In genomic region chr20:11053310-11053709, GRCh38 we compare ENCODE assay signal across 37 cellular contexts.
"Had no signal": no experiment of that assay in that cellular context is flagged by ENCODE, and none has a peak within 500 bp of the region (broad histone marks: within the 10 kb centered on the region; RNA-seq: fewer than 3 reads in every experiment).

No MANE protein-coding gene starts in this region.

- H3K9me3 ChIP-seq: ascending aorta had no signal

- H3K36me3 ChIP-seq: ascending aorta, cardiac muscle cell had no signal

- H3K4me3 Mint-ChIP-seq: activated B cell treated with CpG ODN at 0.5 μM for 24 hours; activated CD4-positive, alpha-beta memory T cell treated with anti-CD3 and anti-CD28 coated beads for 36 hours; activated CD4-positive, alpha-beta T cell treated with anti-CD3 and anti-CD28 coated beads, Interleukin-2, amount 10 ng/mL, durations not matched to agents 24 days and 14 days; activated CD8-positive, alpha-beta memory T cell treated with anti-CD3 and anti-CD28 coated beads, Interleukin-2, amount 10 ng/mL, durations not matched to agents 7 days and 5 days; activated CD8-positive, alpha-beta T cell treated with anti-CD3 and anti-CD28 coated beads for 36 hours; activated naive CD4-positive, alpha-beta T cell treated with anti-CD3 and anti-CD28 coated beads, Interleukin-2, amount 10 ng/mL, durations not matched to agents 7 days and 5 days; activated naive CD4-positive, alpha-beta T cell treated with anti-CD3 and anti-CD28 coated beads, Interleukin-2, amount 50 U/mL, for 24 hours; activated naive CD8-positive, alpha-beta T cell; activated naive CD8-positive, alpha-beta T cell treated with anti-CD3 and anti-CD28 coated beads, Interleukin-2, amount 10 ng/mL, durations not matched to agents 7 days and 5 days; activated naive CD8-positive, alpha-beta T cell treated with anti-CD3 and anti-CD28 coated beads, Interleukin-2, amount 50 U/mL, for 24 hours; activated T-cell treated with anti-CD3 and anti-CD28 coated beads, Interleukin-2, amount 50 U/mL, for 24 hours; brain; central memory CD8-positive, alpha-beta T cell; T-helper 1 cell treated with Interleukin-12 subunit alpha and Interleukin-12 subunit beta and Interleukin-4 antibody, amounts not matched to agents 30 μg/mL and 1 μg/mL, for 36 hours; T-helper 2 cell treated with Interferon-gamma antibody and Interleukin-4, amounts not matched to agents 5 μg/mL and 100 μg/mL, for 36 hours had no signal

- H3K27ac ChIP-seq: ascending aorta, cardiac muscle cell, VCaP had no signal

- H3K36me3 Mint-ChIP-seq: activated CD4-positive, alpha-beta memory T cell treated with anti-CD3 and anti-CD28 coated beads for 36 hours; activated CD8-positive, alpha-beta memory T cell treated with anti-CD3 and anti-CD28 coated beads, Interleukin-2, amount 10 ng/mL, durations not matched to agents 7 days and 5 days; activated naive CD4-positive, alpha-beta T cell treated with anti-CD3 and anti-CD28 coated beads, Interleukin-2, amount 10 ng/mL, durations not matched to agents 7 days and 5 days; activated naive CD4-positive, alpha-beta T cell treated with anti-CD3 and anti-CD28 coated beads, Interleukin-2, amount 50 U/mL, for 24 hours; activated naive CD8-positive, alpha-beta T cell; activated naive CD8-positive, alpha-beta T cell treated with anti-CD3 and anti-CD28 coated beads, Interleukin-2, amount 10 ng/mL, durations not matched to agents 7 days and 5 days; brain had no signal

- H3K4me3 ChIP-seq: ascending aorta, cardiac muscle cell had no signal

- ATAC-seq: activated CD8-positive, alpha-beta memory T cell treated with anti-CD3 and anti-CD28 coated beads, Interleukin-2, amount 10 ng/mL, durations not matched to agents 7 days and 5 days; activated CD8-positive, alpha-beta T cell treated with anti-CD3 and anti-CD28 coated beads for 36 hours; activated naive CD8-positive, alpha-beta T cell treated with anti-CD3 and anti-CD28 coated beads, Interleukin-2, amount 50 U/mL, for 24 hours had no signal

- DNase-seq: activated B cell treated with CpG ODN at 0.5 μM for 24 hours; activated CD4-positive, alpha-beta memory T cell treated with anti-CD3 and anti-CD28 coated beads for 36 hours; activated CD4-positive, alpha-beta T cell treated with anti-CD3 and anti-CD28 coated beads for 4 hours; activated CD4-positive, alpha-beta T cell treated with anti-CD3 and anti-CD28 coated beads, Interleukin-2, amount 10 ng/mL, durations not matched to agents 24 days and 14 days; activated CD4-positive, alpha-beta T cell treated with anti-CD3 and anti-CD28 coated beads, Interleukin-2, amount 50 U/mL, for 1 hour; activated CD4-positive, alpha-beta T cell treated with anti-CD3 and anti-CD28 coated beads, Interleukin-2, amount 50 U/mL, for 4 hours; activated CD4-positive, CD25-positive, alpha-beta regulatory T cell treated with anti-CD3 and anti-CD28 coated beads, Interleukin-2, amount 50 U/mL, for 72 hours; activated CD8-positive, alpha-beta memory T cell treated with anti-CD3 and anti-CD28 coated beads for 24 hours; activated CD8-positive, alpha-beta memory T cell treated with anti-CD3 and anti-CD28 coated beads, Interleukin-2, amount 10 ng/mL, durations not matched to agents 7 days and 5 days; activated CD8-positive, alpha-beta memory T cell treated with anti-CD3 and anti-CD28 coated beads, Interleukin-2, amount 50 U/mL, for 48 hours; activated CD8-positive, alpha-beta T cell treated with anti-CD3 and anti-CD28 coated beads for 36 hours; activated effector memory CD4-positive, alpha-beta T cell treated with Interleukin-2 at 50 U/mL for 16 hours; activated gamma-delta T cell; activated naive CD4-positive, alpha-beta T cell treated with anti-CD3 and anti-CD28 coated beads, Interleukin-2, amount 10 ng/mL, durations not matched to agents 7 days and 5 days; activated naive CD4-positive, alpha-beta T cell treated with Interleukin-2 at 50 U/mL for 16 hours; activated naive CD8-positive, alpha-beta T cell treated with anti-CD3 and anti-CD28 coated beads, Interleukin-2, amount 10 ng/mL, durations not matched to agents 7 days and 5 days; activated naive CD8-positive, alpha-beta T cell treated with anti-CD3 and anti-CD28 coated beads, Interleukin-2, amount 50 U/mL, for 24 hours; activated T-cell treated with anti-CD3 and anti-CD28 coated beads, Interleukin-2, amount 50 U/mL, for 24 hours; activated T-cell treated with anti-CD3 and anti-CD28 coated beads, Interleukin-2, amount 50 U/mL, for 48 hours; amygdala; anterior cingulate cortex; caudate nucleus; cerebellar nuclear complex; T-helper 1 cell; T-helper 2 cell; T-helper 9 cell had no signal

- H3K27me3 Mint-ChIP-seq: activated B cell treated with CpG ODN at 0.5 μM for 24 hours; activated CD4-positive, alpha-beta memory T cell treated with anti-CD3 and anti-CD28 coated beads for 36 hours; activated CD4-positive, alpha-beta T cell treated with anti-CD3 and anti-CD28 coated beads, Interleukin-2, amount 10 ng/mL, durations not matched to agents 24 days and 14 days; activated CD8-positive, alpha-beta memory T cell treated with anti-CD3 and anti-CD28 coated beads, Interleukin-2, amount 10 ng/mL, durations not matched to agents 7 days and 5 days; activated CD8-positive, alpha-beta T cell treated with anti-CD3 and anti-CD28 coated beads for 36 hours; activated naive CD4-positive, alpha-beta T cell treated with anti-CD3 and anti-CD28 coated beads, Interleukin-2, amount 10 ng/mL, durations not matched to agents 7 days and 5 days; activated naive CD4-positive, alpha-beta T cell treated with anti-CD3 and anti-CD28 coated beads, Interleukin-2, amount 50 U/mL, for 24 hours; activated naive CD8-positive, alpha-beta T cell treated with anti-CD3 and anti-CD28 coated beads, Interleukin-2, amount 10 ng/mL, durations not matched to agents 7 days and 5 days; activated naive CD8-positive, alpha-beta T cell treated with anti-CD3 and anti-CD28 coated beads, Interleukin-2, amount 50 U/mL, for 24 hours; activated T-cell treated with anti-CD3 and anti-CD28 coated beads, Interleukin-2, amount 50 U/mL, for 24 hours; central memory CD8-positive, alpha-beta T cell had no signal

- FAIRE-seq: bronchial epithelial cell had no signal

- H3K27me3 ChIP-seq: ascending aorta, cardiac muscle cell had no signal

- H3K27ac Mint-ChIP-seq: activated B cell treated with CpG ODN at 0.5 μM for 24 hours; activated CD4-positive, alpha-beta memory T cell treated with anti-CD3 and anti-CD28 coated beads for 36 hours; activated CD4-positive, alpha-beta T cell treated with anti-CD3 and anti-CD28 coated beads, Interleukin-2, amount 10 ng/mL, durations not matched to agents 24 days and 14 days; activated CD8-positive, alpha-beta memory T cell treated with anti-CD3 and anti-CD28 coated beads, Interleukin-2, amount 10 ng/mL, durations not matched to agents 7 days and 5 days; activated CD8-positive, alpha-beta T cell treated with anti-CD3 and anti-CD28 coated beads for 36 hours; activated naive CD4-positive, alpha-beta T cell treated with anti-CD3 and anti-CD28 coated beads, Interleukin-2, amount 10 ng/mL, durations not matched to agents 7 days and 5 days; activated naive CD4-positive, alpha-beta T cell treated with anti-CD3 and anti-CD28 coated beads, Interleukin-2, amount 50 U/mL, for 24 hours; activated naive CD8-positive, alpha-beta T cell; activated naive CD8-positive, alpha-beta T cell treated with anti-CD3 and anti-CD28 coated beads, Interleukin-2, amount 10 ng/mL, durations not matched to agents 7 days and 5 days; activated naive CD8-positive, alpha-beta T cell treated with anti-CD3 and anti-CD28 coated beads, Interleukin-2, amount 50 U/mL, for 24 hours; activated T-cell treated with anti-CD3 and anti-CD28 coated beads, Interleukin-2, amount 50 U/mL, for 24 hours; activated T-helper 2 cell treated with anti-CD3 and anti-CD28 coated beads, Interferon-gamma antibody, Interleukin-2, Interleukin-4, amounts not matched to agents 10 μg/mL and 5 μg/mL and 100 μg/mL, durations not matched to agents 14 hours and 24 hours and 36 hours; brain; T-helper 1 cell treated with Interleukin-12 subunit alpha and Interleukin-12 subunit beta and Interleukin-4 antibody, amounts not matched to agents 30 μg/mL and 1 μg/mL, for 36 hours; T-helper 2 cell treated with Interferon-gamma antibody and Interleukin-4, amounts not matched to agents 5 μg/mL and 100 μg/mL, for 36 hours had no signal

- H3K4me1 ChIP-seq: ascending aorta had no signal

- H3K9me3 Mint-ChIP-seq: activated CD4-positive, alpha-beta T cell treated with anti-CD3 and anti-CD28 coated beads, Interleukin-2, amount 10 ng/mL, durations not matched to agents 24 days and 14 days; activated CD8-positive, alpha-beta T cell treated with anti-CD3 and anti-CD28 coated beads for 36 hours; activated naive CD8-positive, alpha-beta T cell treated with anti-CD3 and anti-CD28 coated beads, Interleukin-2, amount 50 U/mL, for 24 hours; T-helper 1 cell treated with Interleukin-12 subunit alpha and Interleukin-12 subunit beta and Interleukin-4 antibody, amounts not matched to agents 30 μg/mL and 1 μg/mL, for 36 hours had no signal

- H3K4me1 Mint-ChIP-seq: activated B cell treated with CpG ODN at 0.5 μM for 24 hours; activated CD4-positive, alpha-beta T cell treated with anti-CD3 and anti-CD28 coated beads, Interleukin-2, amount 10 ng/mL, durations not matched to agents 24 days and 14 days; activated CD8-positive, alpha-beta memory T cell treated with anti-CD3 and anti-CD28 coated beads, Interleukin-2, amount 10 ng/mL, durations not matched to agents 7 days and 5 days; activated naive CD4-positive, alpha-beta T cell treated with anti-CD3 and anti-CD28 coated beads, Interleukin-2, amount 10 ng/mL, durations not matched to agents 7 days and 5 days; activated naive CD4-positive, alpha-beta T cell treated with anti-CD3 and anti-CD28 coated beads, Interleukin-2, amount 50 U/mL, for 24 hours; activated naive CD8-positive, alpha-beta T cell treated with anti-CD3 and anti-CD28 coated beads, Interleukin-2, amount 10 ng/mL, durations not matched to agents 7 days and 5 days; activated naive CD8-positive, alpha-beta T cell treated with anti-CD3 and anti-CD28 coated beads, Interleukin-2, amount 50 U/mL, for 24 hours; brain; central memory CD8-positive, alpha-beta T cell had no signal
